In the genomic region with DNA sequence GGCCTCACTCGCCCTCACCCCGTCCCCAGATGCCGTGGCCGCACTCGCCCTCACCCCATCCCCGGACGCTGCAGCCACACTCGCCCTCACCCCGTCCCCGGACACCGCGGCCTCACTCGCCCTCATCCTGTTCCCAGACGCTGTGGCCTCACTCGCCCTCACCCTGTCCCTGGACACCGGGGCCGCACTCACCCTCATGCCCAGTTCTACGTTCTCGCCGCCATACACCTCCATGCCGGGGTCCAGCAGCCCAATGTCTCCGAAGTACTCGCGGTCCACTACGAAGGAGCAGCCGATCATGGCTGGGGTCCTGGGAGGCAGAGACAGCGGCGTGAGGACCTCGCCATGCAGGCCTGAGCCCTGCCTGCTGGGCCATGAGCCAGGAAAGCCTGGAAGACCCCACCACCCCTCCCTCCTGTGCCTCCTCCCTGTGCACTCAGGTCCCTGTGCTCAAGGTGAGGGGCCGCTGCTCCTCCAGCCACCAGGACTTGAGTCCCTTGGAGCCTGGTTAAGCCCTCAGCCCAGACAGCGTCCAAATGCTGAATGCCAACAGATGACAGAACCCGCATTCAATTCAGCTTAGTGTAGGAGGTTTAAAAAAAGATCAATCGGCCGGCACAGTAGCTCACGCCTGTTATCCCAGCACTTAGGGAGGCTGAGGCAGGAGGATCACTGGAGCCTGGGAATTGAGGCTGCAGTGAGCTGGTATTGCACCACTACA, we compare ENCODE assay signal across 20 cellular contexts.
DNase-seq lines count a peak whose midpoint lies in the region; ATAC-seq and TF ChIP-seq lines count a peak whose summit lies in the region.
"Had no signal": no experiment of that assay in that cellular context is flagged by ENCODE, and none has a peak within 500 bp of the region (broad histone marks: within the 10 kb centered on the region; RNA-seq: fewer than 3 reads in every experiment).

No MANE protein-coding gene starts in this region.

- peak overlapping the region; percentile 53 for H3K9ac ChIP-seq in neural cell (ENCODE audit: low read length)

- H3K27me3 ChIP-seq in right atrium auricular region: no peaks in the 10 kb centered on the region
- no peaks in the 10 kb centered on the region for H3K27me3 ChIP-seq in WERI-Rb-1 (ENCODE audit: insufficient read depth, low read depth, severe bottlenecking)
- no peaks in the 10 kb centered on the region for H3K27me3 ChIP-seq in neural cell (ENCODE audit: insufficient read depth, low read depth, low read length)
- H3K27me3 ChIP-seq in aorta (ENCODE audit: control insufficient read depth in 1 of 2, insufficient read depth in 2 of 2, low read length in 1 of 2): no peaks in the 10 kb centered on the region
- H3K27me3 ChIP-seq in ascending aorta: no peaks in the 10 kb centered on the region
- H3K27me3 ChIP-seq: Peyer's patch had no signal

- no peak overlapping the region for H2AFZ ChIP-seq in neural cell (ENCODE audit: low read depth, low read length)

- no peak for TF ChIP-seq RAD21 in neural cell (conservative IDR thresholded peaks at IDR 0.05)

- DNase-seq in Right ventricle myocardium inferior (ENCODE audit: missing footprints) (peak; percentile 70), right atrium auricular region (ENCODE audit: low spot score) (no peak), WERI-Rb-1 (peak; percentile 71), aorta (peak; percentile 44 to 59), NAMALWA (ENCODE audit: low spot score) (no peak), ascending aorta (ENCODE audit: low spot score in 2 of 2) (no peak)
- DNase-seq: 8988T; Calu3; CD4-positive, alpha-beta memory T cell; GF-D8; MM.1S; NCI-H1105 treated with DMSO at 0.1 percent for 48 hours; NCI-H1694; NCI-H2081 treated with DMSO at 0.1 percent for 48 hours; NCI-H748 treated with DMSO at 0.1 percent for 48 hours; NK-92 treated with Interleukin-12 subunit alpha and Interleukin-12 subunit beta, amount 100 ng/mL, for 24 hours; Peyer's patch had no signal

- H3K4me3 ChIP-seq in right atrium auricular region (no peak overlapping the region), WERI-Rb-1 (ENCODE audit: low read depth, low read length) (peak overlapping the region; percentile 31), neural cell (ENCODE audit: low read length) (no peak overlapping the region), aorta (ENCODE audit: low read length in 2 of 2) (no peak overlapping the region), ascending aorta (no peak overlapping the region)
- H3K4me3 ChIP-seq: HAP-1, Peyer's patch had no signal

- H3K4me1 ChIP-seq in right atrium auricular region (no peaks in the 10 kb centered on the region), aorta (ENCODE audit: control insufficient read depth in 1 of 2, insufficient read depth in 2 of 2, low read length in 2 of 2) (no peaks in the 10 kb centered on the region), ascending aorta (no peaks in the 10 kb centered on the region)
- H3K4me1 ChIP-seq: HAP-1, Peyer's patch had no signal

- no peaks in the 10 kb centered on the region for H3K9me2 ChIP-seq in neural cell (ENCODE audit: insufficient read depth, low read length)

- H3K36me3 ChIP-seq in right atrium auricular region: no peaks in the 10 kb centered on the region
- H3K36me3 ChIP-seq in WERI-Rb-1: no peaks in the 10 kb centered on the region
- H3K36me3 ChIP-seq in neural cell (ENCODE audit: insufficient read depth, low read length): no peaks in the 10 kb centered on the region
- no peaks in the 10 kb centered on the region for H3K36me3 ChIP-seq in aorta (ENCODE audit: control insufficient read depth in 1 of 2, insufficient read depth in 2 of 2, low read length in 1 of 2)
- no peaks in the 10 kb centered on the region for H3K36me3 ChIP-seq in ascending aorta
- H3K36me3 ChIP-seq: HAP-1, Peyer's patch had no signal

- H3K4me2 ChIP-seq in neural cell (ENCODE audit: low read length): no peak overlapping the region

- H3K79me2 ChIP-seq in neural cell (replicated peaks; ENCODE audit: insufficient read depth, low read length): no peaks in the 10 kb centered on the region

- ATAC-seq in Right ventricle myocardium inferior: no peak
- peak; percentile 27 for ATAC-seq in aorta (ENCODE audit: low FRiP score)
- ATAC-seq in HG02970 (IDR thresholded peaks at IDR 0.05; ENCODE audit: low FRiP score, unreplicated experiment): no peak

- intact Hi-C loops in Right ventricle myocardium inferior (cut with DNase I): no loop called here
- intact Hi-C loops in aorta (cut with DNase I): no loop called here
- intact Hi-C loops in ascending aorta (cut with DNase I): no loop called here

- WGBS in aorta, 2 donors: 88 to 90% methylated on average over 35 of the region's 35 CpGs

- H3K9me3 ChIP-seq in right atrium auricular region (no peaks in the 10 kb centered on the region), WERI-Rb-1 (ENCODE audit: severe bottlenecking) (no peaks in the 10 kb centered on the region), neural cell (ENCODE audit: low read length) (no peaks in the 10 kb centered on the region), aorta (ENCODE audit: control insufficient read depth, low read length) (no peaks in the 10 kb centered on the region), ascending aorta (no peaks in the 10 kb centered on the region)
- H3K9me3 ChIP-seq: HAP-1, Peyer's patch had no signal

- H4K20me1 ChIP-seq in neural cell (ENCODE audit: insufficient read depth): no peaks in the 10 kb centered on the region

- TF ChIP-seq CTCF in right atrium auricular region (IDR thresholded peaks at IDR 0.05) (no peak), WERI-Rb-1 (IDR thresholded peaks at IDR 0.05; ENCODE audit: low read depth, low read length) (no peak), neural cell (IDR thresholded peaks at IDR 0.05; ENCODE audit: poor library complexity, severe bottlenecking) (no peak), ascending aorta (IDR thresholded peaks at IDR 0.05) (no peak)

- TF ChIP-seq EP300 in neural cell (conservative IDR thresholded peaks at IDR 0.05; ENCODE audit: poor library complexity, severe bottlenecking): no peak

- H3F3A ChIP-seq in neural cell (ENCODE audit: insufficient read depth, low read length, poor library complexity, severe bottlenecking): peaks cover 8% of the 10 kb centered on the region

- H3K27ac ChIP-seq in right atrium auricular region (no peak overlapping the region), WERI-Rb-1 (0 out of 2 replicates have a peak overlapping the region, but pooled peaks have one; percentile 31), neural cell (ENCODE audit: low read length) (peak overlapping the region; percentile 82), aorta (ENCODE audit: low read depth in 1 of 2, low read length in 2 of 2) (no peak overlapping the region), ascending aorta (no peak overlapping the region)
- H3K27ac ChIP-seq: Peyer's patch had no signal

TF ChIP-seq in neural cell, 6 proteins besides CTCF, POLR2A, EP300 and RAD21:
- no peak for TF ChIP-seq EZH2 (IDR thresholded peaks at IDR 0.05; ENCODE audit: borderline replicate concordance, insufficient read depth, low read length, poor library complexity, severe bottlenecking)
- TF ChIP-seq MXI1 (conservative IDR thresholded peaks at IDR 0.05; ENCODE audit: poor library complexity, severe bottlenecking): no peak
- no peak for TF ChIP-seq POLR2AphosphoS5 (IDR thresholded peaks at IDR 0.05)
- TF ChIP-seq SMC3 (conservative IDR thresholded peaks at IDR 0.05; ENCODE audit: poor library complexity): no peak
- TF ChIP-seq TAF1 (IDR thresholded peaks at IDR 0.05; ENCODE audit: low read depth): no peak
- TF ChIP-seq, protein P1, sequence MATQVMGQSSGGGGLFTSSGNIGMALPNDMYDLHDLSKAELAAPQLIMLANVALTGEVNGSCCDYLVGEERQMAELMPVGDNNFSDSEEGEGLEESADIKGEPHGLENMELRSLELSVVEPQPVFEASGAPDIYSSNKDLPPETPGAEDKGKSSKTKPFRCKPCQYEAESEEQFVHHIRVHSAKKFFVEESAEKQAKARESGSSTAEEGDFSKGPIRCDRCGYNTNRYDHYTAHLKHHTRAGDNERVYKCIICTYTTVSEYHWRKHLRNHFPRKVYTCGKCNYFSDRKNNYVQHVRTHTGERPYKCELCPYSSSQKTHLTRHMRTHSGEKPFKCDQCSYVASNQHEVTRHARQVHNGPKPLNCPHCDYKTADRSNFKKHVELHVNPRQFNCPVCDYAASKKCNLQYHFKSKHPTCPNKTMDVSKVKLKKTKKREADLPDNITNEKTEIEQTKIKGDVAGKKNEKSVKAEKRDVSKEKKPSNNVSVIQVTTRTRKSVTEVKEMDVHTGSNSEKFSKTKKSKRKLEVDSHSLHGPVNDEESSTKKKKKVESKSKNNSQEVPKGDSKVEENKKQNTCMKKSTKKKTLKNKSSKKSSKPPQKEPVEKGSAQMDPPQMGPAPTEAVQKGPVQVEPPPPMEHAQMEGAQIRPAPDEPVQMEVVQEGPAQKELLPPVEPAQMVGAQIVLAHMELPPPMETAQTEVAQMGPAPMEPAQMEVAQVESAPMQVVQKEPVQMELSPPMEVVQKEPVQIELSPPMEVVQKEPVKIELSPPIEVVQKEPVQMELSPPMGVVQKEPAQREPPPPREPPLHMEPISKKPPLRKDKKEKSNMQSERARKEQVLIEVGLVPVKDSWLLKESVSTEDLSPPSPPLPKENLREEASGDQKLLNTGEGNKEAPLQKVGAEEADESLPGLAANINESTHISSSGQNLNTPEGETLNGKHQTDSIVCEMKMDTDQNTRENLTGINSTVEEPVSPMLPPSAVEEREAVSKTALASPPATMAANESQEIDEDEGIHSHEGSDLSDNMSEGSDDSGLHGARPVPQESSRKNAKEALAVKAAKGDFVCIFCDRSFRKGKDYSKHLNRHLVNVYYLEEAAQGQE (IDR thresholded peaks at IDR 0.05; ENCODE audit: borderline replicate concordance): no peak

Comparison
In these comparisons a context has a peak if more than half of its experiments do, and no peak if none do; other contexts are left out.
1. DNase-seq: peak in Right ventricle myocardium inferior (single experiment), WERI-Rb-1 (single experiment) and aorta (2 of 2); none in right atrium auricular region (single experiment), NAMALWA (single experiment) and ascending aorta (0 of 2).
2. H3K27ac ChIP-seq: peak in WERI-Rb-1 (single experiment) and neural cell (single experiment); none in right atrium auricular region (0 of 2), aorta (0 of 2) and ascending aorta (0 of 2).